1 cellular context compared by ENCODE assay signal in the genomic region with DNA sequence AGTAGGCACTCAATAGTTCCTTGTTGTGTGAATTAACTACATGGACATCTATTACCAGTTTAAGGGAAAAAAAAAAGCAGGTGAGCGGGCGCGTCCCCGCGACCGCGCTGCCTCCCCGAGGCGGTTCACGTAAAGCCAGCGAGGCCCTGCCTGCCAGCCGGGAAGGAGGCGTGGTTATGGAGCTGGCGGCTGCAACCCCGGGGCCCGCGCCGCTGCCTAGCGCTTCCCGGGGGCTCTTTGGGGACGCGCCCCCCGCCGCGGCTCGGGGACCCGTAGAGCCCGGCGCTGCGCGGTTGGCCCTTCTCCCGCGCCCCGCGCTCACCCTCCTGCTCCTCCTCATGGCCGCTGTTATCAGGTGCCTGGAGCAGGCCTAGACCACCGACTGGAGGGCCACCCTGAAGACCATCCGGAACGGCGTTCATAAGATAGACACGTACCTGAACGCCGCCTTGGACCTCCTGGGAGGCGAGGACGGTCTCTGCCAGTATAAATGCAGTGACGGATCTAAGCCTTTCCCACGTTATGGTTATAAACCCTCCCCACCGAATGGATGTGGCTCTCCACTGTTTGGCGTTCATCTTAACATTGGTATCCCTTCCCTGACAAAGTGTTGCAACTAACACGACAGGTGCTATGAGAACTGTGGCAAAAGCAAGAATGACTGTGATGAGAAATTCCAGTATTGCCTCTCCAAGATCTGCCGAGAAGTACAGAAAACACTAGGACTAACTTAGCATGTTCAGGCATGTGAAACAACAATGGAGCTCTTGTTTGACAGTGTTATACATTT.
A peak's percentile ranks its signal among the peaks of the same experiment; 100 is the strongest.
TF ChIP-seq lines count a peak whose summit lies in the region.

No MANE protein-coding gene starts in this region.

TF ChIP-seq in HCT116, 20 proteins besides CTCF, POLR2A, EP300 and RAD21 (continued from another document):
- TF ChIP-seq, protein P1, sequence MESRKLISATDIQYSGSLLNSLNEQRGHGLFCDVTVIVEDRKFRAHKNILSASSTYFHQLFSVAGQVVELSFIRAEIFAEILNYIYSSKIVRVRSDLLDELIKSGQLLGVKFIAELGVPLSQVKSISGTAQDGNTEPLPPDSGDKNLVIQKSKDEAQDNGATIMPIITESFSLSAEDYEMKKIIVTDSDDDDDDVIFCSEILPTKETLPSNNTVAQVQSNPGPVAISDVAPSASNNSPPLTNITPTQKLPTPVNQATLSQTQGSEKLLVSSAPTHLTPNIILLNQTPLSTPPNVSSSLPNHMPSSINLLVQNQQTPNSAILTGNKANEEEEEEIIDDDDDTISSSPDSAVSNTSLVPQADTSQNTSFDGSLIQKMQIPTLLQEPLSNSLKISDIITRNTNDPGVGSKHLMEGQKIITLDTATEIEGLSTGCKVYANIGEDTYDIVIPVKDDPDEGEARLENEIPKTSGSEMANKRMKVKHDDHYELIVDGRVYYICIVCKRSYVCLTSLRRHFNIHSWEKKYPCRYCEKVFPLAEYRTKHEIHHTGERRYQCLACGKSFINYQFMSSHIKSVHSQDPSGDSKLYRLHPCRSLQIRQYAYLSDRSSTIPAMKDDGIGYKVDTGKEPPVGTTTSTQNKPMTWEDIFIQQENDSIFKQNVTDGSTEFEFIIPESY (IDR thresholded peaks at IDR 0.05; ENCODE audit: extremely low read depth, insufficient replicate concordance, low read length): no peak
- TF ChIP-seq EZH2 (IDR thresholded peaks at IDR 0.05): no peak
- no peak for TF ChIP-seq EGR1 (IDR thresholded peaks at IDR 0.05; ENCODE audit: low read depth)
- TF ChIP-seq CBX3 (IDR thresholded peaks at IDR 0.05; ENCODE audit: low read depth): no peak
- TF ChIP-seq, protein P2, sequence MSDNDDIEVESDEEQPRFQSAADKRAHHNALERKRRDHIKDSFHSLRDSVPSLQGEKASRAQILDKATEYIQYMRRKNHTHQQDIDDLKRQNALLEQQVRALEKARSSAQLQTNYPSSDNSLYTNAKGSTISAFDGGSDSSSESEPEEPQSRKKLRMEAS (IDR thresholded peaks at IDR 0.05): peak; percentile 35; the same call in 1 of the 2 replicates
- TF ChIP-seq, protein P3, sequence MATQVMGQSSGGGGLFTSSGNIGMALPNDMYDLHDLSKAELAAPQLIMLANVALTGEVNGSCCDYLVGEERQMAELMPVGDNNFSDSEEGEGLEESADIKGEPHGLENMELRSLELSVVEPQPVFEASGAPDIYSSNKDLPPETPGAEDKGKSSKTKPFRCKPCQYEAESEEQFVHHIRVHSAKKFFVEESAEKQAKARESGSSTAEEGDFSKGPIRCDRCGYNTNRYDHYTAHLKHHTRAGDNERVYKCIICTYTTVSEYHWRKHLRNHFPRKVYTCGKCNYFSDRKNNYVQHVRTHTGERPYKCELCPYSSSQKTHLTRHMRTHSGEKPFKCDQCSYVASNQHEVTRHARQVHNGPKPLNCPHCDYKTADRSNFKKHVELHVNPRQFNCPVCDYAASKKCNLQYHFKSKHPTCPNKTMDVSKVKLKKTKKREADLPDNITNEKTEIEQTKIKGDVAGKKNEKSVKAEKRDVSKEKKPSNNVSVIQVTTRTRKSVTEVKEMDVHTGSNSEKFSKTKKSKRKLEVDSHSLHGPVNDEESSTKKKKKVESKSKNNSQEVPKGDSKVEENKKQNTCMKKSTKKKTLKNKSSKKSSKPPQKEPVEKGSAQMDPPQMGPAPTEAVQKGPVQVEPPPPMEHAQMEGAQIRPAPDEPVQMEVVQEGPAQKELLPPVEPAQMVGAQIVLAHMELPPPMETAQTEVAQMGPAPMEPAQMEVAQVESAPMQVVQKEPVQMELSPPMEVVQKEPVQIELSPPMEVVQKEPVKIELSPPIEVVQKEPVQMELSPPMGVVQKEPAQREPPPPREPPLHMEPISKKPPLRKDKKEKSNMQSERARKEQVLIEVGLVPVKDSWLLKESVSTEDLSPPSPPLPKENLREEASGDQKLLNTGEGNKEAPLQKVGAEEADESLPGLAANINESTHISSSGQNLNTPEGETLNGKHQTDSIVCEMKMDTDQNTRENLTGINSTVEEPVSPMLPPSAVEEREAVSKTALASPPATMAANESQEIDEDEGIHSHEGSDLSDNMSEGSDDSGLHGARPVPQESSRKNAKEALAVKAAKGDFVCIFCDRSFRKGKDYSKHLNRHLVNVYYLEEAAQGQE (IDR thresholded peaks at IDR 0.05; ENCODE audit: low read depth): no peak
- no peak for TF ChIP-seq SRF (IDR thresholded peaks at IDR 0.05; ENCODE audit: low read depth)
- TF ChIP-seq YY1 (IDR thresholded peaks at IDR 0.05; ENCODE audit: extremely low read depth, insufficient replicate concordance, low read depth, low read length): no peak
- TF ChIP-seq, protein P4, sequence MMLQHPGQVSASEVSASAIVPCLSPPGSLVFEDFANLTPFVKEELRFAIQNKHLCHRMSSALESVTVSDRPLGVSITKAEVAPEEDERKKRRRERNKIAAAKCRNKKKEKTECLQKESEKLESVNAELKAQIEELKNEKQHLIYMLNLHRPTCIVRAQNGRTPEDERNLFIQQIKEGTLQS (IDR thresholded peaks at IDR 0.05): no peak
- TF ChIP-seq ZNF274 (IDR thresholded peaks at IDR 0.05; ENCODE audit: low read depth, low read length): no peak
